Comparison of ENCODE assay signal across 11 cellular contexts in genomic region chr12:78802593-78802992, GRCh38.
DNase-seq lines count a peak whose midpoint lies in the region; ATAC-seq and TF ChIP-seq lines count a peak whose summit lies in the region.
"Had no signal": no experiment of that assay in that cellular context is flagged by ENCODE, and none has a peak within 500 bp of the region (broad histone marks: within the 10 kb centered on the region; RNA-seq: fewer than 3 reads in every experiment).

No MANE protein-coding gene starts in this region.

- intact Hi-C loops in upper lobe of right lung (cut with DNase I) (no loop called here), posterior vena cava (cut with DNase I) (no loop called here)

- ATAC-seq in GM18909 (IDR thresholded peaks at IDR 0.05; ENCODE audit: poor library complexity, unreplicated experiment): no peak
- no peak for ATAC-seq in HG03039 (IDR thresholded peaks at IDR 0.05; ENCODE audit: unreplicated experiment)
- ATAC-seq in upper lobe of right lung: no peak

- H3K9me3 ChIP-seq in upper lobe of right lung: no peaks in the 10 kb centered on the region

- no peak overlapping the region for H3K27ac ChIP-seq in upper lobe of right lung

- no peaks in the 10 kb centered on the region for H3K4me1 ChIP-seq in upper lobe of right lung

- TF ChIP-seq CTCF in choroid plexus epithelial cell (conservative IDR thresholded peaks at IDR 0.05; ENCODE audit: low read depth, low read length) (no peak), upper lobe of right lung (IDR thresholded peaks at IDR 0.05) (no peak)

- H3K36me3 ChIP-seq in upper lobe of right lung: no peaks in the 10 kb centered on the region

- peak; percentile 21 for DNase-seq in DMS79 treated with DMSO at 0.1 percent for 48 hours (lab: John Stamatoyannopoulos, UW)
- peak; percentile 63 to 92 for DNase-seq in NCI-H446 (lab: John Stamatoyannopoulos, UW)
- DNase-seq in choroid plexus epithelial cell (ENCODE audit: low read depth): peak; percentile 72
- peak; percentile 21 for DNase-seq in pons (ENCODE audit: low spot score)
- no peak for DNase-seq in upper lobe of right lung
- no peak for DNase-seq in posterior vena cava (ENCODE audit: low spot score)
- DNase-seq: erythroblast, GOT3, NCI-H1930 had no signal

- no peaks in the 10 kb centered on the region for H3K27me3 ChIP-seq in upper lobe of right lung

- H3K4me3 ChIP-seq in choroid plexus epithelial cell (ENCODE audit: low read depth, low read length) (no peak overlapping the region), upper lobe of right lung (no peak overlapping the region)

Comparison
In these comparisons a context has a peak if more than half of its experiments do, and no peak if none do; other contexts are left out.
1. DNase-seq: peak in DMS79 treated with DMSO at 0.1 percent for 48 hours (single experiment), NCI-H446 (2 of 2), choroid plexus epithelial cell (single experiment) and pons (single experiment); none in upper lobe of right lung (single experiment) and posterior vena cava (single experiment).